ENCODE assay signal across 12 cellular contexts in genomic region chr1:110030687-110031086, GRCh38. TPM values are rescaled to one million over a fixed set of nuclear protein-coding genes. Genes with fewer than 3 reads are reported as not detected.
DNase-seq lines count a peak whose midpoint lies in the region; ATAC-seq and TF ChIP-seq lines count a peak whose summit lies in the region.
"Not testable (repeated sequence)": the region's sequence is repeated elsewhere in the genome, so short reads cannot be mapped to it uniquely, and the experiment has no call there.
"Had no signal": no experiment of that assay in that cellular context is flagged by ENCODE, and none has a peak within 500 bp of the region (broad histone marks: within the 10 kb centered on the region; RNA-seq: fewer than 3 reads in every experiment).

No MANE protein-coding gene starts in this region.

- POLR2A ChIA-PET in CD8-positive, alpha-beta memory T cell (lab: Charles Lee): interaction anchor here (0.6 kb wide), 1 partner anchor 39 kb away, joined by 6 read pairs; no protein-coding TSS in a partner anchor
- POLR2A ChIA-PET in OCI-LY7 (lab: Charles Lee): not testable (repeated sequence)
- POLR2A ChIA-PET in MCF 10A (lab: Yijun Ruan, JAX): interaction anchor here (1.6 to 2.6 kb wide), 2 partner anchors 11 to 46 kb away, joined by 5 to 8 read pairs; partner anchors contain the start of gene AHCYL1

- H3K36me3 ChIP-seq in CD8-positive, alpha-beta memory T cell (ENCODE audit: insufficient read depth, low read length); OCI-LY7 (ENCODE audit: insufficient read depth, low read length): not testable (repeated sequence)

- H3K36me3 Mint-ChIP-seq in CD8-positive, alpha-beta memory T cell; activated T-cell treated with anti-CD3 and anti-CD28 coated beads, Interleukin-2, amount 50 U/mL, for 24 hours (ENCODE audit: low read depth); MCF 10A (ENCODE audit: insufficient read depth, unreplicated experiment); mesothelial cell of epicardium: not testable (repeated sequence)
- peaks cover 18% of the 10 kb centered on the region for H3K36me3 Mint-ChIP-seq in stimulated activated effector memory CD8-positive, alpha-beta T cell treated with anti-CD3 and anti-CD28 coated beads, Interleukin-12 subunit alpha, Interleukin-12 subunit beta, amount 100 ng/mL, for 72 hours

- H3K9me3 ChIP-seq in CD8-positive, alpha-beta memory T cell (ENCODE audit: low read length); OCI-LY7 (ENCODE audit: low read length): not testable (repeated sequence)

- H3K4me1 Mint-ChIP-seq in CD8-positive, alpha-beta memory T cell: peaks cover 44 to 55% (median 46%) of the 10 kb centered on the region in 3 donors
- H3K4me1 Mint-ChIP-seq in activated T-cell treated with anti-CD3 and anti-CD28 coated beads, Interleukin-2, amount 50 U/mL, for 24 hours (ENCODE audit: low read depth): peaks cover 41% of the 10 kb centered on the region
- H3K4me1 Mint-ChIP-seq in MCF 10A (ENCODE audit: insufficient read depth, unreplicated experiment): peaks cover 17% of the 10 kb centered on the region
- peaks cover 25% of the 10 kb centered on the region for H3K4me1 Mint-ChIP-seq in mesothelial cell of epicardium
- H3K4me1 Mint-ChIP-seq in stimulated activated effector memory CD8-positive, alpha-beta T cell treated with anti-CD3 and anti-CD28 coated beads, Interleukin-12 subunit alpha, Interleukin-12 subunit beta, amount 100 ng/mL, for 72 hours: peaks cover 35% of the 10 kb centered on the region

- peak overlapping the region; percentile 71; the same call in 1 of the 2 replicates for H2AFZ ChIP-seq in OCI-LY7 (ENCODE audit: low read length)

- not testable (repeated sequence) for DNase-seq in CD8-positive, alpha-beta memory T cell; OCI-LY7 (ENCODE audit: low spot score); MCF 10A (ENCODE audit: unreplicated experiment); mesothelial cell of epicardium (ENCODE audit: low spot score in 2 of 2, unreplicated experiment in 2 of 2)
- peak; percentile 49 for DNase-seq in activated T-cell treated with anti-CD3 and anti-CD28 coated beads, Interleukin-2, amount 50 U/mL, for 24 hours
- peak in 1 of 2 donors; percentile 57 for DNase-seq in stimulated activated effector memory CD8-positive, alpha-beta T cell treated with anti-CD3 and anti-CD28 coated beads, Interleukin-12 subunit alpha, Interleukin-12 subunit beta, amount 100 ng/mL, for 72 hours (ENCODE audit: low spot score in 2 of 2)

- peak overlapping the region; percentile 75 to 93 (median 92) for H3K4me3 Mint-ChIP-seq in CD8-positive, alpha-beta memory T cell
- peak overlapping the region; percentile 77 for H3K4me3 Mint-ChIP-seq in activated T-cell treated with anti-CD3 and anti-CD28 coated beads, Interleukin-2, amount 50 U/mL, for 24 hours
- peak overlapping the region; percentile 62 for H3K4me3 Mint-ChIP-seq in MCF 10A (ENCODE audit: unreplicated experiment)
- H3K4me3 Mint-ChIP-seq in mesothelial cell of epicardium: not testable (repeated sequence)
- H3K4me3 Mint-ChIP-seq in stimulated activated effector memory CD8-positive, alpha-beta T cell treated with anti-CD3 and anti-CD28 coated beads, Interleukin-12 subunit alpha, Interleukin-12 subunit beta, amount 100 ng/mL, for 72 hours: peak overlapping the region; percentile 89

- not testable (repeated sequence) for H3K9me3 Mint-ChIP-seq in CD8-positive, alpha-beta memory T cell; activated T-cell treated with anti-CD3 and anti-CD28 coated beads, Interleukin-2, amount 50 U/mL, for 24 hours; MCF 10A (ENCODE audit: unreplicated experiment); mesothelial cell of epicardium; stimulated activated effector memory CD8-positive, alpha-beta T cell treated with anti-CD3 and anti-CD28 coated beads, Interleukin-12 subunit alpha, Interleukin-12 subunit beta, amount 100 ng/mL, for 72 hours

- H3K4me3 ChIP-seq in CD8-positive, alpha-beta memory T cell (ENCODE audit: low read length): peak overlapping the region; percentile 51
- H3K4me3 ChIP-seq in OCI-LY7 (ENCODE audit: low read depth, low read length, poor library complexity, severe bottlenecking): peak overlapping the region; percentile 50

- not testable (repeated sequence) for BruUV-seq in OCI-LY7 (replicated peaks; lab: Mats Ljungman, UMichigan); MCF 10A (replicated peaks; lab: Mats Ljungman, UMichigan)

- intact Hi-C loops in OCI-LY7 (cut with micrococcal nuclease; ENCODE audit: unreplicated experiment); MCF 10A (cut with micrococcal nuclease): not testable (repeated sequence)

- peak overlapping the region; percentile 34 for H3K27ac ChIP-seq in CD8-positive, alpha-beta memory T cell (ENCODE audit: low read depth, low read length)
- not testable (repeated sequence) for H3K27ac ChIP-seq in OCI-LY7 (ENCODE audit: low read depth, low read length, poor library complexity, severe bottlenecking)

- not testable (repeated sequence) for TF ChIP-seq CTCF in OCI-LY7 (conservative IDR thresholded peaks at IDR 0.05; ENCODE audit: low read length); MCF 10A (IDR thresholded peaks at IDR 0.05; ENCODE audit: unreplicated experiment); mesothelial cell of epicardium (IDR thresholded peaks at IDR 0.05; ENCODE audit: unreplicated experiment)

- H3K27me3 ChIP-seq in CD8-positive, alpha-beta memory T cell (ENCODE audit: insufficient read depth, low read length, poor library complexity, severe bottlenecking): not testable (repeated sequence)

- H3K4me2 ChIP-seq in OCI-LY7 (ENCODE audit: low read length): peak overlapping the region; percentile 52

- not testable (repeated sequence) for H4K20me1 ChIP-seq in OCI-LY7 (ENCODE audit: insufficient read depth, low read length)

- H3K27me3 Mint-ChIP-seq in CD8-positive, alpha-beta memory T cell; activated T-cell treated with anti-CD3 and anti-CD28 coated beads, Interleukin-2, amount 50 U/mL, for 24 hours; MCF 10A (ENCODE audit: insufficient read depth, unreplicated experiment); mesothelial cell of epicardium (ENCODE audit: low read depth): not testable (repeated sequence)

- peak overlapping the region; percentile 86 to 99 (median 98) for H3K27ac Mint-ChIP-seq in CD8-positive, alpha-beta memory T cell
- peak overlapping the region; percentile 93 for H3K27ac Mint-ChIP-seq in activated T-cell treated with anti-CD3 and anti-CD28 coated beads, Interleukin-2, amount 50 U/mL, for 24 hours
- H3K27ac Mint-ChIP-seq in MCF 10A (ENCODE audit: low read depth, unreplicated experiment): peak overlapping the region; percentile 8
- peak overlapping the region; percentile 56 for H3K27ac Mint-ChIP-seq in mesothelial cell of epicardium
- peak overlapping the region; percentile 96 for H3K27ac Mint-ChIP-seq in stimulated activated effector memory CD8-positive, alpha-beta T cell treated with anti-CD3 and anti-CD28 coated beads, Interleukin-12 subunit alpha, Interleukin-12 subunit beta, amount 100 ng/mL, for 72 hours

- CTCF ChIA-PET in CD8-positive, alpha-beta memory T cell (lab: Charles Lee): interaction anchor here (0.7 to 4.0 kb wide), 7 partner anchors 11 to 1274 kb away, joined by 3 to 27 read pairs (median 3); no protein-coding TSS in a partner anchor
- CTCF ChIA-PET in OCI-LY7 (lab: Charles Lee; ENCODE audit: unreplicated experiment): not testable (repeated sequence)
- CTCF ChIA-PET in MCF 10A (lab: Yijun Ruan, JAX): interaction anchor here (0.6 to 5.1 kb wide), 20 partner anchors 10 to 467 kb away, joined by 3 to 87 read pairs (median 4); no protein-coding TSS in a partner anchor

- not testable (repeated sequence) for ATAC-seq in stimulated activated effector memory CD8-positive, alpha-beta T cell treated with anti-CD3 and anti-CD28 coated beads, Interleukin-12 subunit alpha, Interleukin-12 subunit beta, amount 100 ng/mL, for 72 hours

- H3K9me2 ChIP-seq in OCI-LY7 (ENCODE audit: insufficient read depth, low read length): not testable (repeated sequence)

- peaks cover 11% of the 10 kb centered on the region for H3K79me2 ChIP-seq in OCI-LY7 (ENCODE audit: insufficient read depth, low read depth, low read length)

- H3K4me1 ChIP-seq in CD8-positive, alpha-beta memory T cell (ENCODE audit: insufficient read depth, low read length): peaks cover 33% of the 10 kb centered on the region
- H3K4me1 ChIP-seq in OCI-LY7 (ENCODE audit: insufficient read depth, low read length, poor library complexity, severe bottlenecking): peaks cover 30% of the 10 kb centered on the region

RNA-seq across cellular contexts. Expression of gene STRIP1, which starts 3.7 kb away (rescaled TPM):
- total RNA-seq in CD8-positive, alpha-beta memory T cell: 10 to 100 TPM; 35.1 to 37.3 TPM
- polyA plus RNA-seq in CD8-positive, alpha-beta memory T cell: 27.7 TPM
- 33.1 and 45.5 TPM in 2 replicates for total RNA-seq in OCI-LY7 (2014; rRNA removed; shearing (Covaris generic))
- 42.2 and 43.7 TPM in 2 replicates for total RNA-seq in OCI-LY7 (2022)
- 35.6 and 40.6 TPM in 2 replicates for total RNA-seq in MCF 10A (2022)
- total RNA-seq in mesothelial cell of epicardium: 93.8 to 99.2 TPM (median 96.0 TPM) in 3 replicates

RNA-seq across cellular contexts. Expression of gene ALX3, which starts 39.8 kb away (rescaled TPM):
- total RNA-seq in CD8-positive, alpha-beta memory T cell: not detected
- not detected for polyA plus RNA-seq in CD8-positive, alpha-beta memory T cell
- total RNA-seq in OCI-LY7 (2014; rRNA removed; shearing (Covaris generic)): not detected in 2 replicates
- total RNA-seq in OCI-LY7 (2022) (not detected in 2 replicates), MCF 10A (2022) (not detected in 2 replicates), mesothelial cell of epicardium (127 to 136 TPM (median 132 TPM) in 3 replicates)
- total RNA-seq: foreskin keratinocyte, HT-29, left lung, PC-3, sciatic nerve, transverse colon had no signal
- polyA plus RNA-seq: foreskin keratinocyte had no signal

RNA-seq across cellular contexts. Expression of gene AHCYL1, which starts 46.1 kb away (rescaled TPM):
- total RNA-seq in CD8-positive, alpha-beta memory T cell: 10 to 100 TPM; 56.9 to 59.9 TPM
- polyA plus RNA-seq in CD8-positive, alpha-beta memory T cell: 46.6 TPM
- total RNA-seq in OCI-LY7 (2014; rRNA removed; shearing (Covaris generic)): 18.5 and 20.5 TPM in 2 replicates
- total RNA-seq in OCI-LY7 (2022): 45.5 and 52.8 TPM in 2 replicates
- 104 and 106 TPM in 2 replicates for total RNA-seq in MCF 10A (2022)
- 98.7 to 102 TPM (median 102 TPM) in 3 replicates for total RNA-seq in mesothelial cell of epicardium

Comparison
In these comparisons a context has a peak if more than half of its experiments do, and no peak if none do; other contexts are left out.
1. H3K27ac Mint-ChIP-seq: peak in every context shown above with its lines; median percentile 98 in CD8-positive, alpha-beta memory T cell; 96 in stimulated activated effector memory CD8-positive, alpha-beta T cell treated with anti-CD3 and anti-CD28 coated beads, Interleukin-12 subunit alpha, Interleukin-12 subunit beta, amount 100 ng/mL, for 72 hours; 93 in activated T-cell treated with anti-CD3 and anti-CD28 coated beads, Interleukin-2, amount 50 U/mL, for 24 hours; 56 in mesothelial cell of epicardium; 8 in MCF 10A.
2. RNA of gene ALX3, which starts 39.8 kb away (total RNA-seq): 127 to 136 TPM in mesothelial cell of epicardium; not detected in CD8-positive, alpha-beta memory T cell, not detected in OCI-LY7 and not detected in MCF 10A; every median in the first group is over 100 times any median in the second.